Comparison of ENCODE assay signal across 8 cellular contexts in the genomic region with DNA sequence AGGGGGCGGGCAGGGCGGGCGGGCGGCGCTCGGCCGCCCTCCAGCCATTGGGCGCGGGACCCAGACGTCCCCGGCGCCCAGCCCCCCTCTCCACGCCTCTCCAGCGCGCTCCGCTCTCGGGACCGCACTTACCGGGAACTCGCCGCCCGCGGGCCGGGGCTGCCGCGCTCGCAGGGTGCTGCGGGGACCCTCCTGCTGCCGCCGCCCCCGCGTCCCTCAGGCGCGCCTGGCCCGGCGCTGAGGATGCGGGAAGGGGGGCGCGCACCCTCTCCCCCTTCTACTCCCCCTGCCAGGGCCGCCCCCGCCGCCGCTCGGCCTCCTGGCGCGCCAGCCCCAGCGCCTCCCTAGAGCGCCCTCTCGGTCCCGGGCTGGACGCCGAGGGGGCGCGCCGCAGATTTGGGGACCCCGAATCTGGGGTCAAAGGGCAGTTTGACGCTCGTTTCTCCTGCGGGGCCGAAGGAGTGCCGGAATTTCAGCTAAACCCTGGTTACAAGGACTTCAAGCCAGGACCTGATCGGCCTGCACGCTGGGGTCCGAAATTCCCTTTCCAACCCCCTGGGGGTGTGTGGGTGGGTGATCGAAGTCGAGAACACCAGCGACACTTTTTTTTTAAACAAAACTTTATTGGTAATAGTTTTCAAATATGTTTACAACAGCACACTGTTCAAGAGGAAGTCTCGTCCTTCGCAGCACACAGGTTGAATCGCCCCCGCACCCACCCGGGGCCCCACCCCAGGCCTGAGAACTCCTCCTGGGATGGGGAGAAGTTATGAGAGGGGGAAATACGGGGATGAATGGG. TPM values are rescaled to one million over a fixed set of nuclear protein-coding genes. Genes with fewer than 3 reads are reported as not detected.
DNase-seq lines count a peak whose midpoint lies in the region; ATAC-seq and TF ChIP-seq lines count a peak whose summit lies in the region.

No MANE protein-coding gene starts in this region.

- peaks cover 13% of the 10 kb centered on the region for H3K4me1 Mint-ChIP-seq in WTC11

- peaks cover 0 to 7% (median under 1%) of the 10 kb centered on the region in 4 donors for H3K36me3 ChIP-seq in right lobe of liver

- POLR2A ChIA-PET in WTC11 (lab: Charles Lee) = interaction anchor here (0.6 to 1.1 kb wide), 2 partner anchors 13 to 46 kb away, joined by 3 read pairs; no protein-coding TSS in a partner anchor

- peak overlapping the region; percentile 95 for H3K4me3 Mint-ChIP-seq in WTC11

- ATAC-seq in HG02678 (IDR thresholded peaks at IDR 0.05; ENCODE audit: unreplicated experiment) = peak; percentile 65
- peak; percentile 40 for ATAC-seq in WTC11
- ATAC-seq in right lobe of liver = peak; percentile 80 to 92 (median 84)

- peak overlapping the region; percentile 79 for H3K27ac ChIP-seq in cingulate gyrus (ENCODE audit: low read depth, low read length)
- H3K27ac ChIP-seq in right lobe of liver = peak overlapping the region; percentile 79 to 94 (median 86)

- peaks cover 13% of the 10 kb centered on the region for H3K9me3 Mint-ChIP-seq in WTC11

- peaks cover 30% of the 10 kb centered on the region for H3K36me3 Mint-ChIP-seq in WTC11

- H3K4me1 ChIP-seq in right lobe of liver = no peaks in the 10 kb centered on the region

- TF ChIP-seq CTCF in WTC11 (IDR thresholded peaks at IDR 0.05) = no peak
- peak in 3 of 4 donors; percentile 12 to 31 (median 18) for TF ChIP-seq CTCF in right lobe of liver (IDR thresholded peaks at IDR 0.05)

- CTCF ChIA-PET in WTC11 (lab: Charles Lee) = interaction anchor here (0.6 to 1.7 kb wide), 12 partner anchors 12 to 323 kb away, joined by 3 to 12 read pairs (median 4); a partner anchor contains a TSS

- TF ChIP-seq POLR2A in right lobe of liver (IDR thresholded peaks at IDR 0.05) = peak; percentile 96

- DNase-seq in SIG-M5 treated with dmso at 0.1 percent for 504 hours (lab: John Stamatoyannopoulos, UW; ENCODE audit: unreplicated experiment) (peak; percentile 69), SIG-M5 (lab: John Stamatoyannopoulos, UW) (no peak), NCI-H128 (lab: John Stamatoyannopoulos, UW; ENCODE audit: unreplicated experiment) (peak; percentile 74), WTC11 (ENCODE audit: low spot score) (peak; percentile 35), right lobe of liver (peak in 2 of 3 donors; percentile 87 to 88)
- DNase-seq in stimulated activated CD8-positive, alpha-beta memory T cell treated with anti-CD3 and anti-CD28 coated beads, Interleukin-12 subunit alpha, Interleukin-12 subunit beta, amount 100 ng/mL, for 4 hours (ENCODE audit: low read depth) = peak; percentile 48

- H3K4me3 ChIP-seq in right lobe of liver = peak overlapping the region; percentile 70 to 83 (median 75)

- peaks cover 30% of the 10 kb centered on the region for H3K27me3 Mint-ChIP-seq in WTC11 (ENCODE audit: low read depth)

- WGBS in right lobe of liver (ENCODE audit: insufficient coverage, low coverage, low lambda C conversion rate, missing lambda C conversion rate) = 0% methylated on average over 18 of the region's 73 CpGs

- H3K27ac Mint-ChIP-seq in WTC11 = peak overlapping the region; percentile 94; the same call in 1 of the 2 replicates

- peaks cover 0 to 4% (median 0%) of the 10 kb centered on the region in 4 donors for H3K9me3 ChIP-seq in right lobe of liver

- intact Hi-C loops in right lobe of liver (cut with DNase I) = no loop called here

- H3K27me3 ChIP-seq in right lobe of liver = no peaks in the 10 kb centered on the region

TF ChIP-seq in WTC11, 78 proteins besides CTCF, POLR2A, EP300 and RAD21 (continues in another document):
- TF ChIP-seq ESRRA (CRISPR knock-in tag; IDR thresholded peaks at IDR 0.05; ENCODE audit: borderline replicate concordance) (no peak), RORB (CRISPR knock-in tag; IDR thresholded peaks at IDR 0.05) (no peak), FOXP1 (CRISPR knock-in tag; IDR thresholded peaks at IDR 0.05; ENCODE audit: borderline replicate concordance) (peak; percentile 41; the same call in 1 of the 2 replicates), MYBL2 (CRISPR knock-in tag; IDR thresholded peaks at IDR 0.05) (no peak), SMAD3 (CRISPR knock-in tag; IDR thresholded peaks at IDR 0.05; ENCODE audit: borderline replicate concordance) (no peak), ZNF423 (CRISPR knock-in tag; IDR thresholded peaks at IDR 0.05) (peak; percentile 68), TEAD4 (CRISPR knock-in tag; IDR thresholded peaks at IDR 0.05) (no peak), NFYB (CRISPR knock-in tag; conservative IDR thresholded peaks at IDR 0.05; ENCODE audit: low read depth) (no peak), ETV6 (CRISPR knock-in tag; IDR thresholded peaks at IDR 0.05) (peak; percentile 62; the same call in 1 of the 2 replicates), JUN (CRISPR knock-in tag; IDR thresholded peaks at IDR 0.05) (0 out of 2 replicates have a peak, but pooled peaks have one; percentile 33), GRHL2 (CRISPR knock-in tag; IDR thresholded peaks at IDR 0.05; ENCODE audit: insufficient replicate concordance, severe bottlenecking) (no peak)
- TF ChIP-seq, protein P1, sequence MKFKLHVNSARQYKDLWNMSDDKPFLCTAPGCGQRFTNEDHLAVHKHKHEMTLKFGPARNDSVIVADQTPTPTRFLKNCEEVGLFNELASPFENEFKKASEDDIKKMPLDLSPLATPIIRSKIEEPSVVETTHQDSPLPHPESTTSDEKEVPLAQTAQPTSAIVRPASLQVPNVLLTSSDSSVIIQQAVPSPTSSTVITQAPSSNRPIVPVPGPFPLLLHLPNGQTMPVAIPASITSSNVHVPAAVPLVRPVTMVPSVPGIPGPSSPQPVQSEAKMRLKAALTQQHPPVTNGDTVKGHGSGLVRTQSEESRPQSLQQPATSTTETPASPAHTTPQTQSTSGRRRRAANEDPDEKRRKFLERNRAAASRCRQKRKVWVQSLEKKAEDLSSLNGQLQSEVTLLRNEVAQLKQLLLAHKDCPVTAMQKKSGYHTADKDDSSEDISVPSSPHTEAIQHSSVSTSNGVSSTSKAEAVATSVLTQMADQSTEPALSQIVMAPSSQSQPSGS (CRISPR knock-in tag; IDR thresholded peaks at IDR 0.05; ENCODE audit: borderline replicate concordance, low read depth) = no peak
- TF ChIP-seq, protein P2, sequence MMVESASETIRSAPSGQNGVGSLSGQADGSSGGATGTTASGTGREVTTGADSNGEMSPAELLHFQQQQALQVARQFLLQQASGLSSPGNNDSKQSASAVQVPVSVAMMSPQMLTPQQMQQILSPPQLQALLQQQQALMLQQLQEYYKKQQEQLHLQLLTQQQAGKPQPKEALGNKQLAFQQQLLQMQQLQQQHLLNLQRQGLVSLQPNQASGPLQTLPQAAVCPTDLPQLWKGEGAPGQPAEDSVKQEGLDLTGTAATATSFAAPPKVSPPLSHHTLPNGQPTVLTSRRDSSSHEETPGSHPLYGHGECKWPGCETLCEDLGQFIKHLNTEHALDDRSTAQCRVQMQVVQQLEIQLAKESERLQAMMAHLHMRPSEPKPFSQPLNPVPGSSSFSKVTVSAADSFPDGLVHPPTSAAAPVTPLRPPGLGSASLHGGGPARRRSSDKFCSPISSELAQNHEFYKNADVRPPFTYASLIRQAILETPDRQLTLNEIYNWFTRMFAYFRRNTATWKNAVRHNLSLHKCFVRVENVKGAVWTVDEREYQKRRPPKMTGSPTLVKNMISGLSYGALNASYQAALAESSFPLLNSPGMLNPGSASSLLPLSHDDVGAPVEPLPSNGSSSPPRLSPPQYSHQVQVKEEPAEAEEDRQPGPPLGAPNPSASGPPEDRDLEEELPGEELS (CRISPR knock-in tag; IDR thresholded peaks at IDR 0.05) = 0 out of 2 replicates have a peak, but pooled peaks have one; percentile 43
- TF ChIP-seq, protein P3, sequence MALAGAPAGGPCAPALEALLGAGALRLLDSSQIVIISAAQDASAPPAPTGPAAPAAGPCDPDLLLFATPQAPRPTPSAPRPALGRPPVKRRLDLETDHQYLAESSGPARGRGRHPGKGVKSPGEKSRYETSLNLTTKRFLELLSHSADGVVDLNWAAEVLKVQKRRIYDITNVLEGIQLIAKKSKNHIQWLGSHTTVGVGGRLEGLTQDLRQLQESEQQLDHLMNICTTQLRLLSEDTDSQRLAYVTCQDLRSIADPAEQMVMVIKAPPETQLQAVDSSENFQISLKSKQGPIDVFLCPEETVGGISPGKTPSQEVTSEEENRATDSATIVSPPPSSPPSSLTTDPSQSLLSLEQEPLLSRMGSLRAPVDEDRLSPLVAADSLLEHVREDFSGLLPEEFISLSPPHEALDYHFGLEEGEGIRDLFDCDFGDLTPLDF (CRISPR knock-in tag; IDR thresholded peaks at IDR 0.05) = no peak
- TF ChIP-seq, protein P4, sequence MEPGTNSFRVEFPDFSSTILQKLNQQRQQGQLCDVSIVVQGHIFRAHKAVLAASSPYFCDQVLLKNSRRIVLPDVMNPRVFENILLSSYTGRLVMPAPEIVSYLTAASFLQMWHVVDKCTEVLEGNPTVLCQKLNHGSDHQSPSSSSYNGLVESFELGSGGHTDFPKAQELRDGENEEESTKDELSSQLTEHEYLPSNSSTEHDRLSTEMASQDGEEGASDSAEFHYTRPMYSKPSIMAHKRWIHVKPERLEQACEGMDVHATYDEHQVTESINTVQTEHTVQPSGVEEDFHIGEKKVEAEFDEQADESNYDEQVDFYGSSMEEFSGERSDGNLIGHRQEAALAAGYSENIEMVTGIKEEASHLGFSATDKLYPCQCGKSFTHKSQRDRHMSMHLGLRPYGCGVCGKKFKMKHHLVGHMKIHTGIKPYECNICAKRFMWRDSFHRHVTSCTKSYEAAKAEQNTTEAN (CRISPR knock-in tag; IDR thresholded peaks at IDR 0.05) = no peak
- TF ChIP-seq, protein P5, sequence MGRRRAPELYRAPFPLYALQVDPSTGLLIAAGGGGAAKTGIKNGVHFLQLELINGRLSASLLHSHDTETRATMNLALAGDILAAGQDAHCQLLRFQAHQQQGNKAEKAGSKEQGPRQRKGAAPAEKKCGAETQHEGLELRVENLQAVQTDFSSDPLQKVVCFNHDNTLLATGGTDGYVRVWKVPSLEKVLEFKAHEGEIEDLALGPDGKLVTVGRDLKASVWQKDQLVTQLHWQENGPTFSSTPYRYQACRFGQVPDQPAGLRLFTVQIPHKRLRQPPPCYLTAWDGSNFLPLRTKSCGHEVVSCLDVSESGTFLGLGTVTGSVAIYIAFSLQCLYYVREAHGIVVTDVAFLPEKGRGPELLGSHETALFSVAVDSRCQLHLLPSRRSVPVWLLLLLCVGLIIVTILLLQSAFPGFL (CRISPR knock-in tag; IDR thresholded peaks at IDR 0.05; ENCODE audit: borderline replicate concordance) = no peak

RNA-seq across cellular contexts. Expression of a gene that starts 0.7 kb away (rescaled TPM):
- 113 to 131 TPM (median 116 TPM) in 3 replicates for total RNA-seq in WTC11 (2021)
- 10 to 100 TPM in 5 of 6 experiments, 1 to 10 TPM in 1; 10.0 to 25.3 (median 15.6) TPM for total RNA-seq in right lobe of liver

RNA-seq across cellular contexts. Expression of a gene that starts 5.7 kb away (rescaled TPM):
- total RNA-seq in WTC11 (2021) (0.35 to 0.87 TPM (median 0.41 TPM) in 3 replicates), right lobe of liver (under 1 TPM in 1 of 6 experiments, not detected in 5; 0.27 TPM)

RNA-seq across cellular contexts. Expression of a gene that starts 18.7 kb away (rescaled TPM):
- total RNA-seq in WTC11 (2021) (2.4 to 3.4 TPM (median 3.2 TPM) in 3 replicates), right lobe of liver (10 to 100 TPM in 1 of 6 experiments, 1 to 10 TPM in 5; 3.6 to 12.0 (median 6.1) TPM)

RNA-seq across cellular contexts. Expression of a gene that starts 26.3 kb away (rescaled TPM):
- total RNA-seq in WTC11 (2021) (37.8 to 48.0 TPM (median 41.7 TPM) in 3 replicates), right lobe of liver (10 to 100 TPM; 54.8 to 87.5 (median 63.1) TPM)

RNA-seq across cellular contexts. Expression of a gene that starts 29.4 kb away (rescaled TPM):
- total RNA-seq in WTC11 (2021) (25.9 to 31.1 TPM (median 28.6 TPM) in 3 replicates), right lobe of liver (10 to 100 TPM in 4 of 6 experiments, 1 to 10 TPM in 2; 5.3 to 33.9 (median 17.0) TPM)
